ENCODE assay signal across 8 cellular contexts in genomic region chr5:141484499-141485304, GRCh38. TPM values are rescaled to one million over a fixed set of nuclear protein-coding genes. Genes with fewer than 3 reads are reported as not detected.
DNase-seq lines count a peak whose midpoint lies in the region; ATAC-seq and TF ChIP-seq lines count a peak whose summit lies in the region.

TSS of gene PCDHGC4 (plus strand) at chr5:141485030. CDS start at chr5:141485174, 144 bp downstream.

- in situ Hi-C loops in brain microvascular endothelial cell (cut with HindIII; ENCODE audit: low pct_ligation_motif_present, low sequenced_read_pairs): no loop called here

- CTCF ChIA-PET in AG04449 (lab: Yijun Ruan, JAX): interaction anchor here (0.6 to 37.5 kb wide), 9 partner anchors 8 to 73 kb away, joined by 3 to 856 read pairs (median 4); partner anchors contain the start of genes PCDHGA12 and PCDHGC3

- H3K4me3 ChIP-seq in AG04449 (ENCODE audit: low read depth, low read length) (peak within 1 kb of the TSS; percentile 36), brain microvascular endothelial cell (ENCODE audit: low read depth, low read length) (peak within 1 kb of the TSS; percentile 51)

- TF ChIP-seq CTCF in AG04449 (IDR thresholded peaks at IDR 0.05; ENCODE audit: insufficient read depth, low read length, missing control alignments) (no peak), brain microvascular endothelial cell (IDR thresholded peaks at IDR 0.05; ENCODE audit: low read depth, low read length, missing control alignments) (no peak)

- DNase-seq in AG04449 (ENCODE audit: low read depth, low spot score): no peak
- no peak for DNase-seq in brain microvascular endothelial cell
- DNase-seq in HCEC 1CT: no peak
- DNase-seq in T1000 (lab: John Stamatoyannopoulos, UW): no peak

- peaks cover 3% of the 10 kb centered on the region for H3K36me3 ChIP-seq in brain microvascular endothelial cell (replicated peaks)

- POLR2A ChIA-PET in AG04449 (lab: Yijun Ruan, JAX): interaction anchor here (1.0 to 1.2 kb wide), 3 partner anchors 8 to 29 kb away, joined by 3 read pairs; no protein-coding TSS in a partner anchor

- no peak within 1 kb of the TSS for H3K27ac ChIP-seq in brain microvascular endothelial cell
- H3K27ac ChIP-seq in layer of hippocampus (ENCODE audit: low read depth, low read length): peak within 1 kb of the TSS; percentile 10
- H3K27ac ChIP-seq in temporal lobe (ENCODE audit: low read depth, low read length): peak within 1 kb of the TSS; percentile 27

- ATAC-seq in HG03432 (IDR thresholded peaks at IDR 0.05; ENCODE audit: unreplicated experiment): peak; percentile 62
- no peak for ATAC-seq in GM19452 (IDR thresholded peaks at IDR 0.05; ENCODE audit: unreplicated experiment)

- H3K27me3 ChIP-seq in brain microvascular endothelial cell (replicated peaks) (no peaks in the 10 kb centered on the region), layer of hippocampus (ENCODE audit: control insufficient read depth, insufficient read depth, low read length) (peaks cover 12% of the 10 kb centered on the region)

RNA-seq across cellular contexts. Expression of gene PCDHGC4, which starts in this region (rescaled TPM):
- 87.3 TPM for total RNA-seq in temporal lobe
